In genomic region chr3:100140976-100141375, GRCh38 we compare ENCODE assay signal across 19 cellular contexts.
"Had no signal": no experiment of that assay in that cellular context is flagged by ENCODE, and none has a peak within 500 bp of the region (broad histone marks: within the 10 kb centered on the region; RNA-seq: fewer than 3 reads in every experiment).

No MANE protein-coding gene starts in this region.

- H3K36me3 ChIP-seq: SJCRH30 had no signal

- H3K27me3 ChIP-seq: MG63, SJCRH30 had no signal

- DNase-seq: KBM-7, MG63, NCI-H1092, NCI-H1105 treated with DMSO at 0.1 percent for 48 hours, NCI-H1417 treated with DMSO at 0.1 percent for 48 hours, NCI-H146, NCI-H1694 treated with DMSO at 0.1 percent for 48 hours, NCI-H1930, NCI-H2081, NCI-H2107, NCI-H2227 treated with DMSO at 0.1 percent for 48 hours, NCI-H446, NCI-H510A, NCI-H69, NCI-H774, SHP77, SJCRH30 had no signal

- H3K4me3 ChIP-seq: MG63, SJCRH30 had no signal

- H3K4me1 ChIP-seq: SJCRH30 had no signal

- H3K27ac ChIP-seq: RWPE1, SJCRH30 had no signal

- ATAC-seq: SK-N-SH treated with all-trans-retinoic acid at 6 μM for 48 hours had no signal
